ENCODE assay signal across 17 cellular contexts in the genomic region with DNA sequence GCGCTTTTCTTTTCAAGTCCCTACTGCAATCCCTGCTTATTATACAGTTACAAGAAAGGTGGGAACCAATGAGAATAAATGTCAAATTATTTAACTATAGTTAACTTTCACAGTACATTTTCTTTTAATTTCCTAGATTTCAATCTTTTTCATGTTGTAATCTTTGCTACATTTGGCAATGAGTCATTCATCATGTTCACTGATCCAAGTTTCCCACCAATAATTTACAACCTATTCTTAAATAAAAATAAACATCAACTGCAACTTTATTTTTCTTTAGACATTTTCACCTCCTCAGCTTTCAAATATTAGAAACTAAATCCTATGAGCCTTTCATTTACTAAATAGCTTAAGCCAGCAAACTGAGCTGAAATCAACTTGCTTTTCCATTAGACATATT.
"Had no signal": no experiment of that assay in that cellular context is flagged by ENCODE, and none has a peak within 500 bp of the region (broad histone marks: within the 10 kb centered on the region; RNA-seq: fewer than 3 reads in every experiment).

No MANE protein-coding gene starts in this region.

- H3K36me3 ChIP-seq: adrenal gland, pancreas, transverse colon had no signal

- DNase-seq: activated CD4-positive, alpha-beta T cell treated with anti-CD3 and anti-CD28 coated beads, Interleukin-2, amount 10 ng/mL, durations not matched to agents 24 days and 14 days; activated CD4-positive, CD25-positive, alpha-beta regulatory T cell; activated CD8-positive, alpha-beta memory T cell treated with anti-CD3 and anti-CD28 coated beads, Interleukin-2, amount 50 U/mL, for 4 hours; activated CD8-positive, alpha-beta T cell treated with anti-CD3 and anti-CD28 coated beads, Interleukin-2, amount 10 ng/mL, durations not matched to agents 7 days and 5 days; activated effector memory CD4-positive, alpha-beta T cell treated with anti-CD3 and anti-CD28 coated beads, Interleukin-2, amount 50 U/mL, for 16 hours; activated T-cell treated with anti-CD3 and anti-CD28 coated beads, Interleukin-2, amount 50 U/mL, for 48 hours; adrenal gland; endodermal cell; erythroblast; hypothalamus; naive thymus-derived CD4-positive, alpha-beta T cell; pancreas; stimulated activated CD4-positive, alpha-beta T cell treated with anti-CD3 and anti-CD28 coated beads, Interleukin-4, amount 100 ng/mL, for 24 hours; stimulated activated naive CD4-positive, alpha-beta T cell; substantia nigra; transverse colon had no signal

- H3K27me3 ChIP-seq: adrenal gland, pancreas, transverse colon had no signal

- H3K4me1 ChIP-seq: adrenal gland, pancreas had no signal

- FAIRE-seq: pancreas had no signal

- ATAC-seq: activated CD8-positive, alpha-beta T cell treated with anti-CD3 and anti-CD28 coated beads, Interleukin-2, amount 10 ng/mL, durations not matched to agents 7 days and 5 days; naive thymus-derived CD4-positive, alpha-beta T cell; pancreas had no signal

- H3K4me3 ChIP-seq: adrenal gland, lung, pancreas, transverse colon had no signal

- H3K9me3 ChIP-seq: adrenal gland, pancreas, transverse colon had no signal

- H3K27ac ChIP-seq: adrenal gland, pancreas had no signal
